ENCODE assay signal across 8 cellular contexts in the genomic region with DNA sequence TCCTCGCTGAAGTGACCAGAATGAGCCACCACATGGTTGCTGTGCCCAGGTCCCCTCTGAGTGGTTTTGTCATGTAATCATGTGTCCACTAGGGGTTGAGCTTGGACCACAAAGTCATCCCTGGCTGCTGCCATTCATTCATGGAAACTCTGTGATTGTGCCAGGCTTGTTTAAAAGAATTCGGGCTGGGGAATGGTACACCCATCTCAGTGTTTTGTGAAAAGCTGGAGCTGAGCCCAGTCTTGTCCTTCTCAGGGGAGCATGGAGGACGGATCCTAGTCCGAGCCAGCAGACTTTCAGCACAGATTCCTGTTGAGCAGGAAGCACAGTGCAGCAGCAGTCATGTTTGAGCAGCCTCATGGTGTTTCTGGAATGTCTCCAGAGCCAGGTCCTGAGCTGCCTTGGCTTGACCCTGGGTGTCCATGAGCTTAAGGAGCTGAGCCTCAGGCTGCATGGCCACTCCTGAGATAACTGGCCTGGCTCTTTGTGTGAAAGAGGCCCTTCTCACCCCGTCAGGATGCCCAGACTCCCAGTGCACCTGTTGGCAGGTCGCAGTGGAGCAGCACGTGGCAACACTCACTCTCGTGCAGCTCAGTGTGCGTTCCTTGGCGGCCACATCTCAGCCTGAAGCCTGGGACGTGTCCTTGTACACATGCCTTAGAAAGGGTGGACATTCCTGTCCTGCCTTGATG.
DNase-seq lines count a peak whose midpoint lies in the region; ATAC-seq and TF ChIP-seq lines count a peak whose summit lies in the region.

No MANE protein-coding gene starts in this region.

- H3K4me3 ChIP-seq in kidney epithelial cell (ENCODE audit: low read depth, low read length): no peak overlapping the region
- no peak overlapping the region for H3K4me3 ChIP-seq in subcutaneous abdominal adipose tissue (ENCODE audit: low read depth in 1 of 5, low read length in 5 of 5)

- no peak overlapping the region for H3K4me3 Mint-ChIP-seq in Calu3 (ENCODE audit: low read depth, unreplicated experiment)

- H3K27ac Mint-ChIP-seq in Calu3 (ENCODE audit: unreplicated experiment): peak overlapping the region; percentile 82

- TF ChIP-seq CTCF in Calu3 (IDR thresholded peaks at IDR 0.05; ENCODE audit: unreplicated experiment) (peak; percentile 83), kidney epithelial cell (IDR thresholded peaks at IDR 0.05; ENCODE audit: insufficient read depth, low read length, poor library complexity, severe bottlenecking) (peak; percentile 66)

- peak; percentile 83 for DNase-seq in Calu3
- peak; percentile 58 for DNase-seq in HPDE6-E6E7 (ENCODE audit: extremely low spot score)
- DNase-seq in NOMO-1 treated with DMSO at 0.1 percent for 48 hours (lab: John Stamatoyannopoulos, UW; ENCODE audit: unreplicated experiment): peak; percentile 57
- DNase-seq in cerebellar cortex (ENCODE audit: low spot score): peak; percentile 90
- peak; percentile 61 for DNase-seq in kidney epithelial cell (ENCODE audit: low read depth)
- no peak for DNase-seq in T-helper 9 cell

- H3K9me3 Mint-ChIP-seq in Calu3 (ENCODE audit: low read depth, unreplicated experiment): no peaks in the 10 kb centered on the region

- H3K4me1 ChIP-seq in subcutaneous abdominal adipose tissue (ENCODE audit: control insufficient read depth in 5 of 5, insufficient read depth in 5 of 5, low read length in 5 of 5): peaks cover 8 to 61% (median 53%) of the 10 kb centered on the region in 5 donors

- no peak for ATAC-seq in GM21723 (IDR thresholded peaks at IDR 0.05; ENCODE audit: unreplicated experiment)

- no peak overlapping the region for H3K9ac ChIP-seq in subcutaneous abdominal adipose tissue (ENCODE audit: low read length in 5 of 5)

- BruUV-seq in Calu3 (replicated peaks; lab: Mats Ljungman, UMichigan): no TSS peak

- H3K27me3 Mint-ChIP-seq in Calu3 (ENCODE audit: unreplicated experiment): no peaks in the 10 kb centered on the region

- CTCF ChIA-PET in Calu3 (lab: Charles Lee): interaction anchor here (0.5 to 3.6 kb wide), 24 partner anchors 10 to 928 kb away, joined by 3 to 34 read pairs (median 4); partner anchors contain the start of gene RPS27L

- peaks cover 11% of the 10 kb centered on the region for H3K36me3 Mint-ChIP-seq in Calu3 (ENCODE audit: insufficient read depth, unreplicated experiment)

- H3K36me3 ChIP-seq in kidney epithelial cell (ENCODE audit: control insufficient read depth, insufficient read depth, low read length): no peaks in the 10 kb centered on the region
- peaks cover 14 to 21% (median 15%) of the 10 kb centered on the region in 5 donors for H3K36me3 ChIP-seq in subcutaneous abdominal adipose tissue (ENCODE audit: control insufficient read depth in 5 of 5, insufficient read depth in 5 of 5, low read length in 5 of 5)

- H3K4me1 Mint-ChIP-seq in Calu3 (ENCODE audit: low read depth, unreplicated experiment): peaks cover 49% of the 10 kb centered on the region

- H3K27ac ChIP-seq in subcutaneous abdominal adipose tissue (ENCODE audit: low read depth, low read length): peak overlapping the region; percentile 16

- H3K27me3 ChIP-seq in kidney epithelial cell (ENCODE audit: control insufficient read depth, insufficient read depth, low read length) (no peaks in the 10 kb centered on the region), subcutaneous abdominal adipose tissue (ENCODE audit: control insufficient read depth in 5 of 5, insufficient read depth in 4 of 5, low read length in 5 of 5) (no peaks in the 10 kb centered on the region)

- H3K9me3 ChIP-seq in subcutaneous abdominal adipose tissue (ENCODE audit: control insufficient read depth in 5 of 5, low read length in 5 of 5): no peaks in the 10 kb centered on the region

- intact Hi-C loops in Calu3 (cut with micrococcal nuclease; ENCODE audit: unreplicated experiment): loop anchor here (1.0 to 2.0 kb wide), 6 partner anchors 39 to 311 kb away; no protein-coding TSS in a partner anchor
